Comparison of ENCODE assay signal across 16 cellular contexts in the genomic region with DNA sequence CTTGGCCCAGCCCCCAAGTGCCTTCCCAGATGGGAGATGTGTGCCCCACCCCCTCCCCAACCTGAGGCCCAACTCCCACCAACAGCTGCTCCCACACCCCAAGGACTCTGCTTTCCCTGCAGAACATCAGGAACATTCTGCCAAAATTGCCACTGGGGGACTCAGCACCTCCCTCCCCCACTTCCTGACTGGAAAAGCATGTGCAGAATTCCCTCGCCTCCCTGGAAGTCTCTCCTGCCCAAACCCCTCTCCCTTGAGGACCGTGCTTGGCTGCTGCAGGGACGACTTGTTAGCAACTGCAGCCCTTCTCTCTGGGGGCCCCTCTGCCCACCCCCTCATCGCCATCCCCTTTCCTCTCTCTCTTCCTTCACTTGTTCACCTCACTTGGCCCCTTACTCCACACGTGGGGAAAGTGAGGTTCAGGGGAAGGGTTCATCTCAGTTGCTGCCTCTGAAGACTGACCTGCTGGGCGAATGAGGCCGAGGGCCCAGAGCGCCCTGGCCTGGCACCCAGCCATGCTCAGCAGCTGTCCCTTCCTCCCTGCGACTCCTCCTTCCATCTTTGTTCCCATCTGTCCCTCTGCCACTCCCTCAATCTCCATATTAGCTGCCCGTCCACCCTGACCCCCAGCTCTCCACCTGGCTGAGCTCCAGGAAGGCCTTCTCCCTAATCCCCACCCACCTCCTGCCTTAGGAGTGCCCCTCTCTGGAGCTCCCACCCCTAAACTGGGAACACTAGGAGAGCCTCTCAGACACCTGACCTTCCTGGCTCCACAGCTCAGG.
A peak's percentile ranks its signal among the peaks of the same experiment; 100 is the strongest.
DNase-seq lines count a peak whose midpoint lies in the region; ATAC-seq and TF ChIP-seq lines count a peak whose summit lies in the region.
"Had no signal": no experiment of that assay in that cellular context is flagged by ENCODE, and none has a peak within 500 bp of the region (broad histone marks: within the 10 kb centered on the region; RNA-seq: fewer than 3 reads in every experiment).

No MANE protein-coding gene starts in this region.

- no peak overlapping the region for H4K5ac ChIP-seq in mesendoderm (ENCODE audit: low read length)

- no peak for TF ChIP-seq EP300 in transverse colon (IDR thresholded peaks at IDR 0.05; ENCODE audit: low read depth)

- H3K4me1 ChIP-seq in mesendoderm (ENCODE audit: control insufficient read depth, low read depth, low read length) (peaks cover 4% of the 10 kb centered on the region), transverse colon (no peaks in the 10 kb centered on the region)

- peak; percentile 73 for DNase-seq in COR-L47 (lab: John Stamatoyannopoulos, UW)
- DNase-seq in NCI-H1105 treated with DMSO at 0.1 percent for 48 hours (lab: John Stamatoyannopoulos, UW) = peak; percentile 65
- DNase-seq in NCI-H82 treated with DMSO at 0.1 percent for 48 hours (lab: John Stamatoyannopoulos, UW; ENCODE audit: unreplicated experiment) = peak; percentile 94
- peak; percentile 26 for DNase-seq in mesendoderm
- DNase-seq in AML-193 (lab: John Stamatoyannopoulos, UW) = no peak
- no peak for DNase-seq in transverse colon
- no peak for DNase-seq in H7
- DNase-seq: activated naive CD4-positive, alpha-beta T cell treated with anti-CD3 and anti-CD28 coated beads, Interleukin-2, amount 50 U/mL, for 16 hours; brain microvascular endothelial cell; DND-41; effector CD4-positive, alpha-beta T cell; HCEC 1CT; KBM-7; NCI-H187; OCI-M1 had no signal

- WGBS in mesendoderm (ENCODE audit: extremely low coverage, insufficient coverage, low lambda C conversion rate) = no CpG with 5 or more reads among the region's 10 CpGs
- 34% methylated on average over 10 of the region's 10 CpGs; no CpG with 5 or more reads in 1 of the 2 donors for WGBS in transverse colon (ENCODE audit: low coverage in 1 of 2), 2 donors

- H3K27ac ChIP-seq in mesendoderm (ENCODE audit: low read depth, low read length) (no peak overlapping the region), transverse colon (no peak overlapping the region)
- H3K27ac ChIP-seq: brain microvascular endothelial cell had no signal

- peak overlapping the region; percentile 37 for H3K56ac ChIP-seq in mesendoderm (ENCODE audit: low read length)

- H3K23ac ChIP-seq in mesendoderm (ENCODE audit: low read length) = no peak overlapping the region

- H3K4me3 ChIP-seq in mesendoderm (ENCODE audit: low read length) = no peak overlapping the region
- no peak overlapping the region for H3K4me3 ChIP-seq in transverse colon
- no peak overlapping the region for H3K4me3 ChIP-seq in H7 (ENCODE audit: insufficient read depth, low read depth, low read length)

- H3K79me1 ChIP-seq in mesendoderm (ENCODE audit: low read length) = no peaks in the 10 kb centered on the region

- no peak overlapping the region for H3K4ac ChIP-seq in mesendoderm (ENCODE audit: low read depth, low read length)

- H3K27me3 ChIP-seq in mesendoderm (ENCODE audit: insufficient read depth, low read length, poor library complexity) = no peaks in the 10 kb centered on the region
- H3K27me3 ChIP-seq in transverse colon = peaks cover 6% of the 10 kb centered on the region
- H3K27me3 ChIP-seq in H7 (ENCODE audit: control insufficient read depth, insufficient read depth, low read length) = no peaks in the 10 kb centered on the region
- H3K27me3 ChIP-seq: brain microvascular endothelial cell had no signal

- no peak overlapping the region for H3K9ac ChIP-seq in mesendoderm (ENCODE audit: low read length)

- H2AK5ac ChIP-seq in mesendoderm (ENCODE audit: low read length) = no peak overlapping the region

- H2BK15ac ChIP-seq in mesendoderm (replicated peaks; ENCODE audit: low read depth) = no peak overlapping the region

- in situ Hi-C loops in transverse colon (cut with MboI; ENCODE audit: low pct_ligation_motif_present in 1 of 4, low pct_unique_long_range_greater_than_20kb in 1 of 4, low sequenced_read_pairs in 3 of 4) = no loop called here

- no peak overlapping the region for H2BK120ac ChIP-seq in mesendoderm (ENCODE audit: low read depth, low read length)

- ATAC-seq in GM21825 (IDR thresholded peaks at IDR 0.05; ENCODE audit: unreplicated experiment) = no peak

- H3K79me2 ChIP-seq in mesendoderm (ENCODE audit: control insufficient read depth, insufficient read depth, low read length) = no peaks in the 10 kb centered on the region

- H3K18ac ChIP-seq in mesendoderm (ENCODE audit: low read length) = no peak overlapping the region

- no peak overlapping the region for H3K4me2 ChIP-seq in mesendoderm (ENCODE audit: low read length)

- no peak overlapping the region for H4K8ac ChIP-seq in mesendoderm (ENCODE audit: low read depth, low read length)

- TF ChIP-seq POLR2A in transverse colon (IDR thresholded peaks at IDR 0.05) = no peak

- H2BK5ac ChIP-seq in mesendoderm (ENCODE audit: low read length) = no peak overlapping the region

- no peaks in the 10 kb centered on the region for H3K9me3 ChIP-seq in transverse colon

- H3K36me3 ChIP-seq in mesendoderm (ENCODE audit: control insufficient read depth, insufficient read depth, low read length) (no peaks in the 10 kb centered on the region), transverse colon (no peaks in the 10 kb centered on the region), H7 (replicated peaks; ENCODE audit: control insufficient read depth, insufficient read depth, low read length) (no peaks in the 10 kb centered on the region)
- H3K36me3 ChIP-seq: brain microvascular endothelial cell had no signal

- no peak for TF ChIP-seq CTCF in transverse colon (IDR thresholded peaks at IDR 0.05)

- intact Hi-C loops in transverse colon (cut with DNase I; ENCODE audit: low total_unique reads) = no loop called here

Comparison
In these comparisons a context has a peak if more than half of its experiments do, and no peak if none do; other contexts are left out.
1. DNase-seq: peak in COR-L47 (single experiment), NCI-H1105 treated with DMSO at 0.1 percent for 48 hours (single experiment), NCI-H82 treated with DMSO at 0.1 percent for 48 hours (single experiment) and mesendoderm (single experiment); none in AML-193 (0 of 2), transverse colon (single experiment) and H7 (single experiment).